9 cellular contexts compared by ENCODE assay signal in the genomic region with DNA sequence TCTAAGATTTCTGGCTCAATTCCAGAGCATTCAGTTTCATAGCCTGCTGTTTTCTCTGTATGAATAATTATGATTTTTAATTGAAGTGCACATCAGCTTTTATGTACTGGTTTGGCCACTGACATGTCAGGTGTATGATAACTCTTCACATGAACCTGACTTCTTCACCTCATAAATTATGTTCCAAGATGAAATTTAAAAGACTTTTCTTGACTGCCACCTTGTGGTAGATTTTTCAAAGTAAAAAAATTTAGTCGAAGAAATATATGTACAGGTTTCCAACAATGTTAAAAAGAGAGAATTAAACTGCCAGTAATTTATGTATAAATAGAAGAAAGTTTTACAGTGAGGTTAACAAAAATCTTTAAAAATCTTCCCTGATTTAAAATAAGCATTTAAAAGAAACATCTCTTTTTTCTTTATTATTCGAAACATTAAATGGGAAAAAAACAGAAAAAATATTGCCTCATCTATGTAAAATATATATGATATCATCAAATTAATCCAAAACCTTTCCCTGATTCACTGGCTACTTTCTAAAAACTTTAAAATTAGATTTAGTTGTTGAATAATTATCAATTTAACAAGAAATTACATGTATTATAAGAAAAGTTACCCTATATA.
DNase-seq lines count a peak whose midpoint lies in the region; ATAC-seq and TF ChIP-seq lines count a peak whose summit lies in the region.
"Had no signal": no experiment of that assay in that cellular context is flagged by ENCODE, and none has a peak within 500 bp of the region (broad histone marks: within the 10 kb centered on the region; RNA-seq: fewer than 3 reads in every experiment).

No MANE protein-coding gene starts in this region.

- no peaks in the 10 kb centered on the region for H3K27me3 ChIP-seq in endodermal cell (ENCODE audit: control insufficient read depth, insufficient read depth, low read length, poor library complexity, severe bottlenecking)

- no peaks in the 10 kb centered on the region for H3K36me3 ChIP-seq in endodermal cell (ENCODE audit: control insufficient read depth, insufficient read depth, low read length)

- no peaks in the 10 kb centered on the region for H3K9me3 Mint-ChIP-seq in endodermal cell
- H3K9me3 Mint-ChIP-seq: activated T-helper 1 cell treated with anti-CD3 and anti-CD28 coated beads, Interleukin-12 subunit alpha, Interleukin-12 subunit beta, Interleukin-2, Interleukin-4 antibody, amounts not matched to agents 30 ng/mL and 10 ng/mL and 1 ng/mL, durations not matched to agents 14 hours and 24 hours and 36 hours had no signal

- H3K9me3 ChIP-seq in endodermal cell (ENCODE audit: control insufficient read depth, low read length), result no peaks in the 10 kb centered on the region

- WGBS in endodermal cell (ENCODE audit: insufficient coverage in 1 of 2, insufficient read length in 1 of 2), 2 experiments, result 17% methylated on average over 1 of the region's 2 CpGs; no CpG with 5 or more reads in 1 of the 2 experiments

- no peak overlapping the region for H3K27ac Mint-ChIP-seq in endodermal cell
- H3K27ac Mint-ChIP-seq: activated T-helper 1 cell treated with anti-CD3 and anti-CD28 coated beads, Interleukin-12 subunit alpha, Interleukin-12 subunit beta, Interleukin-2, Interleukin-4 antibody, amounts not matched to agents 30 ng/mL and 10 ng/mL and 1 ng/mL, durations not matched to agents 14 hours and 24 hours and 36 hours had no signal

- peaks cover 33% of the 10 kb centered on the region for H3K4me1 Mint-ChIP-seq in endodermal cell

- H3K27ac ChIP-seq in endodermal cell (ENCODE audit: low read depth, low read length), result no peak overlapping the region

- no peaks in the 10 kb centered on the region for H3K27me3 Mint-ChIP-seq in endodermal cell (ENCODE audit: insufficient read depth)

- H3K4me1 ChIP-seq in endodermal cell (ENCODE audit: control insufficient read depth, insufficient read depth, low read length), result peaks cover 6% of the 10 kb centered on the region

- H3K9ac ChIP-seq in endodermal cell (ENCODE audit: extremely low read depth, low read length, poor library complexity, severe bottlenecking), result no peak overlapping the region

- DNase-seq in NCI-H748 (lab: John Stamatoyannopoulos, UW; ENCODE audit: unreplicated experiment) (peak; percentile 43), NCI-H748 treated with DMSO at 0.1 percent for 48 hours (lab: John Stamatoyannopoulos, UW) (no peak), NCI-H2227 treated with DMSO at 0.1 percent for 48 hours (lab: John Stamatoyannopoulos, UW) (peak; percentile 46), endodermal cell (no peak), retinal pigment epithelial cell (ENCODE audit: low read depth) (no peak)
- no peak for DNase-seq in stimulated activated CD4-positive, alpha-beta T cell treated with anti-CD3 and anti-CD28 coated beads, Interleukin-4, amount 100 ng/mL, for 24 hours

- no peak overlapping the region for H3K4me3 ChIP-seq in endodermal cell (ENCODE audit: low read length)
- no peak overlapping the region for H3K4me3 ChIP-seq in retinal pigment epithelial cell (ENCODE audit: low read length)

- no peak for ATAC-seq in GM18873 (IDR thresholded peaks at IDR 0.05; ENCODE audit: low FRiP score, unreplicated experiment)
- ATAC-seq in HG02798 (IDR thresholded peaks at IDR 0.05; ENCODE audit: poor library complexity, unreplicated experiment), result no peak

- no peak overlapping the region for H3K4me3 Mint-ChIP-seq in endodermal cell
- H3K4me3 Mint-ChIP-seq: activated T-helper 1 cell treated with anti-CD3 and anti-CD28 coated beads, Interleukin-12 subunit alpha, Interleukin-12 subunit beta, Interleukin-2, Interleukin-4 antibody, amounts not matched to agents 30 ng/mL and 10 ng/mL and 1 ng/mL, durations not matched to agents 14 hours and 24 hours and 36 hours had no signal

- peak; percentile 78 for TF ChIP-seq CTCF in endodermal cell (conservative IDR thresholded peaks at IDR 0.05)
- peak; percentile 25 for TF ChIP-seq CTCF in retinal pigment epithelial cell (conservative IDR thresholded peaks at IDR 0.05; ENCODE audit: low read depth, low read length)

- no peaks in the 10 kb centered on the region for H3K36me3 Mint-ChIP-seq in endodermal cell (ENCODE audit: low read depth)

Comparison
In these comparisons a context has a peak if more than half of its experiments do, and no peak if none do; other contexts are left out.
1. DNase-seq: peak in NCI-H748 (single experiment) and NCI-H2227 treated with DMSO at 0.1 percent for 48 hours (single experiment); none in NCI-H748 treated with DMSO at 0.1 percent for 48 hours (single experiment), endodermal cell (single experiment), retinal pigment epithelial cell (single experiment) and stimulated activated CD4-positive, alpha-beta T cell treated with anti-CD3 and anti-CD28 coated beads, Interleukin-4, amount 100 ng/mL, for 24 hours (single experiment).